Comparison of ENCODE assay signal across 22 cellular contexts in the genomic region with DNA sequence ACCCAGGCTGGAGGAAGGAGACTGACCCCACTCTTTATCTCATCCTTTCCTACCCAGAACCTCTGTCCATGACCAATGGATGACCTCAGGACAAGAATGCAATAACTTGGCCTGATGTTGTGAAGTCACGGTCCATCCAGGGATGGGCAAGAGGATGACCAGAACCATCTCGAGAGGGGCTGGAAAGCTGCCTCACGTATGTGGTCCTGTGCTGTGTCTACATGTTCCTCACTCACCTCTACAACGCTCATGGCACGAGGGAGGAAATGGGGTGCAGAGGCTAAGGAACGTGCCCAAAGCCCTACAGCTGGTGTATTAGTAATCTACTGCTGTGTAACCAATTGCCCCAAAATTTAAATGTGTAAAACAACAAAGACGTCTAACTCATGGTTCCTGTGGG. TPM values are rescaled to one million over a fixed set of nuclear protein-coding genes. Genes with fewer than 3 reads are reported as not detected.
DNase-seq lines count a peak whose midpoint lies in the region; ATAC-seq and TF ChIP-seq lines count a peak whose summit lies in the region.
"Had no signal": no experiment of that assay in that cellular context is flagged by ENCODE, and none has a peak within 500 bp of the region (broad histone marks: within the 10 kb centered on the region; RNA-seq: fewer than 3 reads in every experiment).

No MANE protein-coding gene starts in this region.

- no peak for ATAC-seq in activated T-helper 17 cell treated with anti-CD3 and anti-CD28 coated beads, Interleukin-2, amount 50 U/mL, for 72 hours (replicated peaks)
- ATAC-seq in natural killer cell treated with Interleukin-12 subunit alpha and Interleukin-12 subunit beta and Interleukin-15 and Interleukin-18, amount 100 ng/mL, for 72 hours = no peak
- ATAC-seq in GM18868 (IDR thresholded peaks at IDR 0.05; ENCODE audit: unreplicated experiment) = no peak
- ATAC-seq in foreskin keratinocyte = no peak
- ATAC-seq in HG03175 (IDR thresholded peaks at IDR 0.05; ENCODE audit: unreplicated experiment) = no peak
- ATAC-seq: esophagus mucosa; stimulated activated naive CD8-positive, alpha-beta T cell treated with anti-CD3 and anti-CD28 coated beads, Interleukin-15, amount 100 ng/mL, for 72 hours had no signal

- no peaks in the 10 kb centered on the region for H3K9me3 Mint-ChIP-seq in activated naive CD4-positive, alpha-beta T cell treated with anti-CD3 and anti-CD28 coated beads, Interleukin-2, amount 10 ng/mL, durations not matched to agents 7 days and 5 days
- no peaks in the 10 kb centered on the region for H3K9me3 Mint-ChIP-seq in activated T-helper 17 cell treated with anti-CD3 and anti-CD28 coated beads, Interleukin-2, amount 50 U/mL, for 72 hours
- H3K9me3 Mint-ChIP-seq in natural killer cell treated with Interleukin-12 subunit alpha and Interleukin-12 subunit beta and Interleukin-15 and Interleukin-18, amount 100 ng/mL, for 72 hours = no peaks in the 10 kb centered on the region
- H3K9me3 Mint-ChIP-seq in activated CD4-positive, alpha-beta T cell treated with anti-CD3 and anti-CD28 coated beads, Interleukin-2, amount 10 ng/mL, durations not matched to agents 7 days and 5 days = no peaks in the 10 kb centered on the region
- H3K9me3 Mint-ChIP-seq: stimulated activated naive CD8-positive, alpha-beta T cell treated with anti-CD3 and anti-CD28 coated beads, Interleukin-15, amount 100 ng/mL, for 72 hours; T-helper 1 cell treated with Interleukin-12 subunit alpha and Interleukin-12 subunit beta and Interleukin-4 antibody, amounts not matched to agents 30 μg/mL and 1 μg/mL, for 36 hours had no signal

- no peaks in the 10 kb centered on the region for H3K4me1 ChIP-seq in foreskin keratinocyte

- CTCF ChIA-PET in activated naive CD4-positive, alpha-beta T cell treated with anti-CD3 and anti-CD28 coated beads, Interleukin-2, amount 10 ng/mL, durations not matched to agents 7 days and 5 days (lab: Charles Lee) = no interaction called here
- CTCF ChIA-PET in activated CD4-positive, alpha-beta T cell treated with anti-CD3 and anti-CD28 coated beads, Interleukin-2, amount 10 ng/mL, durations not matched to agents 7 days and 5 days (lab: Charles Lee) = no interaction called here

- no peak overlapping the region for H3K27ac Mint-ChIP-seq in activated naive CD4-positive, alpha-beta T cell treated with anti-CD3 and anti-CD28 coated beads, Interleukin-2, amount 10 ng/mL, durations not matched to agents 7 days and 5 days
- no peak overlapping the region for H3K27ac Mint-ChIP-seq in activated T-helper 17 cell treated with anti-CD3 and anti-CD28 coated beads, Interleukin-2, amount 50 U/mL, for 72 hours
- H3K27ac Mint-ChIP-seq in natural killer cell treated with Interleukin-12 subunit alpha and Interleukin-12 subunit beta and Interleukin-15 and Interleukin-18, amount 100 ng/mL, for 72 hours = peak overlapping the region in 1 of 2 donors; percentile 67
- H3K27ac Mint-ChIP-seq in activated CD4-positive, alpha-beta T cell treated with anti-CD3 and anti-CD28 coated beads, Interleukin-2, amount 10 ng/mL, durations not matched to agents 7 days and 5 days = no peak overlapping the region
- H3K27ac Mint-ChIP-seq: activated naive CD8-positive, alpha-beta T cell; T-helper 1 cell treated with Interleukin-12 subunit alpha and Interleukin-12 subunit beta and Interleukin-4 antibody, amounts not matched to agents 30 μg/mL and 1 μg/mL, for 36 hours had no signal

- H3K27me3 ChIP-seq in foreskin keratinocyte = no peaks in the 10 kb centered on the region
- H3K27me3 ChIP-seq: BLaER1, tibial nerve had no signal

- peaks cover 30% of the 10 kb centered on the region for H3K4me1 Mint-ChIP-seq in activated naive CD4-positive, alpha-beta T cell treated with anti-CD3 and anti-CD28 coated beads, Interleukin-2, amount 10 ng/mL, durations not matched to agents 7 days and 5 days
- peaks cover 4% of the 10 kb centered on the region for H3K4me1 Mint-ChIP-seq in activated T-helper 17 cell treated with anti-CD3 and anti-CD28 coated beads, Interleukin-2, amount 50 U/mL, for 72 hours
- peaks cover 16 to 17% of the 10 kb centered on the region in 2 donors for H3K4me1 Mint-ChIP-seq in natural killer cell treated with Interleukin-12 subunit alpha and Interleukin-12 subunit beta and Interleukin-15 and Interleukin-18, amount 100 ng/mL, for 72 hours (ENCODE audit: low read depth in 2 of 2)
- peaks cover 22% of the 10 kb centered on the region for H3K4me1 Mint-ChIP-seq in activated CD4-positive, alpha-beta T cell treated with anti-CD3 and anti-CD28 coated beads, Interleukin-2, amount 10 ng/mL, durations not matched to agents 7 days and 5 days

- TF ChIP-seq CTCF in foreskin keratinocyte (conservative IDR thresholded peaks at IDR 0.05) = no peak

- POLR2A ChIA-PET in activated CD4-positive, alpha-beta T cell treated with anti-CD3 and anti-CD28 coated beads, Interleukin-2, amount 10 ng/mL, durations not matched to agents 7 days and 5 days (lab: Charles Lee) = no interaction called here

- H3K36me3 Mint-ChIP-seq in activated naive CD4-positive, alpha-beta T cell treated with anti-CD3 and anti-CD28 coated beads, Interleukin-2, amount 10 ng/mL, durations not matched to agents 7 days and 5 days = peaks cover under 1% of the 10 kb centered on the region
- H3K36me3 Mint-ChIP-seq in activated T-helper 17 cell treated with anti-CD3 and anti-CD28 coated beads, Interleukin-2, amount 50 U/mL, for 72 hours (ENCODE audit: low read depth) = peaks cover 29% of the 10 kb centered on the region
- no peaks in the 10 kb centered on the region for H3K36me3 Mint-ChIP-seq in natural killer cell treated with Interleukin-12 subunit alpha and Interleukin-12 subunit beta and Interleukin-15 and Interleukin-18, amount 100 ng/mL, for 72 hours
- H3K36me3 Mint-ChIP-seq in activated CD4-positive, alpha-beta T cell treated with anti-CD3 and anti-CD28 coated beads, Interleukin-2, amount 10 ng/mL, durations not matched to agents 7 days and 5 days (ENCODE audit: low read depth) = peaks cover 2% of the 10 kb centered on the region
- H3K36me3 Mint-ChIP-seq: activated naive CD8-positive, alpha-beta T cell had no signal

- DNase-seq in activated naive CD4-positive, alpha-beta T cell treated with anti-CD3 and anti-CD28 coated beads, Interleukin-2, amount 10 ng/mL, durations not matched to agents 7 days and 5 days = peak; percentile 17
- DNase-seq in activated naive CD4-positive, alpha-beta T cell (lab: John Stamatoyannopoulos, UW) = no peak
- DNase-seq in natural killer cell treated with Interleukin-12 subunit alpha and Interleukin-12 subunit beta and Interleukin-15 and Interleukin-18, amount 100 ng/mL, for 72 hours (ENCODE audit: low spot score) = peak; percentile 16
- no peak for DNase-seq in foreskin keratinocyte
- DNase-seq in activated CD4-positive, alpha-beta T cell treated with anti-CD3 and anti-CD28 coated beads, Interleukin-2, amount 10 ng/mL, durations not matched to agents 7 days and 5 days = no peak
- DNase-seq: activated CD4-positive, alpha-beta T cell treated with anti-CD3 and anti-CD28 coated beads, Interleukin-2, amount 50 U/mL, for 48 hours; cerebellar nuclear complex; effector CD8-positive, alpha-beta T cell; kidney glomerular epithelial cell; NCI-H1694; NCI-H526; retina; stimulated activated naive CD8-positive, alpha-beta T cell treated with anti-CD3 and anti-CD28 coated beads, Interleukin-15, amount 100 ng/mL, for 72 hours had no signal

- H3K27me3 Mint-ChIP-seq in activated naive CD4-positive, alpha-beta T cell treated with anti-CD3 and anti-CD28 coated beads, Interleukin-2, amount 10 ng/mL, durations not matched to agents 7 days and 5 days = no peaks in the 10 kb centered on the region
- H3K27me3 Mint-ChIP-seq in activated T-helper 17 cell treated with anti-CD3 and anti-CD28 coated beads, Interleukin-2, amount 50 U/mL, for 72 hours = no peaks in the 10 kb centered on the region
- H3K27me3 Mint-ChIP-seq in natural killer cell treated with Interleukin-12 subunit alpha and Interleukin-12 subunit beta and Interleukin-15 and Interleukin-18, amount 100 ng/mL, for 72 hours = no peaks in the 10 kb centered on the region
- H3K27me3 Mint-ChIP-seq in activated CD4-positive, alpha-beta T cell treated with anti-CD3 and anti-CD28 coated beads, Interleukin-2, amount 10 ng/mL, durations not matched to agents 7 days and 5 days = no peaks in the 10 kb centered on the region
- H3K27me3 Mint-ChIP-seq: activated naive CD8-positive, alpha-beta T cell; stimulated activated naive CD8-positive, alpha-beta T cell treated with anti-CD3 and anti-CD28 coated beads, Interleukin-15, amount 100 ng/mL, for 72 hours had no signal

- H3K27ac ChIP-seq in foreskin keratinocyte = no peak overlapping the region
- H3K27ac ChIP-seq: BLaER1, KMS-11 had no signal

- H3K4me3 Mint-ChIP-seq in activated naive CD4-positive, alpha-beta T cell treated with anti-CD3 and anti-CD28 coated beads, Interleukin-2, amount 10 ng/mL, durations not matched to agents 7 days and 5 days = no peak overlapping the region
- H3K4me3 Mint-ChIP-seq in activated T-helper 17 cell treated with anti-CD3 and anti-CD28 coated beads, Interleukin-2, amount 50 U/mL, for 72 hours = peak overlapping the region; percentile 77
- H3K4me3 Mint-ChIP-seq in natural killer cell treated with Interleukin-12 subunit alpha and Interleukin-12 subunit beta and Interleukin-15 and Interleukin-18, amount 100 ng/mL, for 72 hours = no peak overlapping the region
- no peak overlapping the region for H3K4me3 Mint-ChIP-seq in activated CD4-positive, alpha-beta T cell treated with anti-CD3 and anti-CD28 coated beads, Interleukin-2, amount 10 ng/mL, durations not matched to agents 7 days and 5 days

RNA-seq across cellular contexts. Expression of gene KCTD5, which starts 7.3 kb away (rescaled TPM):
- total RNA-seq in activated T-helper 17 cell treated with anti-CD3 and anti-CD28 coated beads, Interleukin-2, amount 50 U/mL, for 72 hours = 10 to 100 TPM; 42.2 to 79.1 TPM
- total RNA-seq in natural killer cell treated with Interleukin-12 subunit alpha and Interleukin-12 subunit beta and Interleukin-15 and Interleukin-18, amount 100 ng/mL, for 72 hours = 10 to 100 TPM; 46.2 to 65.0 TPM
- total RNA-seq in foreskin keratinocyte = 27.8 and 28.4 TPM in 2 replicates
- 22.5 and 23.8 TPM in 2 replicates for polyA plus RNA-seq in foreskin keratinocyte
- total RNA-seq in activated CD4-positive, alpha-beta T cell treated with anti-CD3 and anti-CD28 coated beads, Interleukin-2, amount 10 ng/mL, durations not matched to agents 7 days and 5 days = 10 to 100 TPM; 31.6 to 34.4 TPM

RNA-seq across cellular contexts. Expression of gene PRSS27, which starts 45.0 kb away (rescaled TPM):
- 1 to 10 TPM; 2.2 to 2.9 TPM for total RNA-seq in activated T-helper 17 cell treated with anti-CD3 and anti-CD28 coated beads, Interleukin-2, amount 50 U/mL, for 72 hours
- 1 to 10 TPM; 1.1 to 1.4 TPM for total RNA-seq in natural killer cell treated with Interleukin-12 subunit alpha and Interleukin-12 subunit beta and Interleukin-15 and Interleukin-18, amount 100 ng/mL, for 72 hours
- total RNA-seq in foreskin keratinocyte = 0.21 and 0.31 TPM in 2 replicates
- 0.20 and 0.25 TPM in 2 replicates for polyA plus RNA-seq in foreskin keratinocyte
- 1 to 10 TPM; 1.5 to 1.7 TPM for total RNA-seq in activated CD4-positive, alpha-beta T cell treated with anti-CD3 and anti-CD28 coated beads, Interleukin-2, amount 10 ng/mL, durations not matched to agents 7 days and 5 days

Comparison
In these comparisons a context has a peak if more than half of its experiments do, and no peak if none do; other contexts are left out.
1. DNase-seq: peak in activated naive CD4-positive, alpha-beta T cell treated with anti-CD3 and anti-CD28 coated beads, Interleukin-2, amount 10 ng/mL, durations not matched to agents 7 days and 5 days (single experiment) and natural killer cell treated with Interleukin-12 subunit alpha and Interleukin-12 subunit beta and Interleukin-15 and Interleukin-18, amount 100 ng/mL, for 72 hours (single experiment); none in activated naive CD4-positive, alpha-beta T cell (0 of 4), foreskin keratinocyte (0 of 2) and activated CD4-positive, alpha-beta T cell treated with anti-CD3 and anti-CD28 coated beads, Interleukin-2, amount 10 ng/mL, durations not matched to agents 7 days and 5 days (single experiment).